In the genomic region with DNA sequence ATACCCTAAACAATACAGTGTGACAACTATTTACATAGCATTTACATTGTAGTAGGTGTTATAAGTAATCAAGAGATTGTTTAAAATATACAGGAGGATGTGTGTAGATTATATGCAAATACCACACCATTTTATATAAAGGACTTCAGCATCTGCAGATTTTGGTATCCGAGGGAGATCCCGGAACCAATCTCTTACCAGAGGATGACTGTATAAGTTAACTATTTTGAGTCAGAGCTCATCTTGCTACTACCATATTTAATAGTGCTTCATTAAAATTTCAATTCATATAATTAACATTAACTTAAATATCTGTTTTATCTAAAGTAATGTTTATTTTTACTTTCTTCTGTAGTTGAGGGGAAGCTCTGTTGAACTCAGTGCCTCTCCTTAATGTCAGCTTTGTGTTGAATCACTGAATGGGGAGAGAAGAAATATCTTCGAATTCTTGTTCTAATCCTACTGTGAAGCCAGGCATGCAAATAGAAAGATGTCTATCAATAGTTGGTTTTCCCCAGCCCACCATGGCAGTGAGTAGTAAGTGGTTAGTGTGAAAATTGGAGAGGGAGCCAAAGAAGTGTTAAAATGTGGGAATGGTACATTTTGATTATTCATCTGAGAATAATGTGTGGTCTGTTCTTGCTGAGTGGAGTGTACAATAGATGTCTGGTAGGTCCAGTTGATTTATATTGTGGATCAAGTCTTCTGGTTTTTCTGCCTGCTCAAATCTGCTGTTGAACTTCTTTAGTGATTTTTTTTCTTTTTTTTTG, we compare ENCODE assay signal across 27 cellular contexts.
DNase-seq lines count a peak whose midpoint lies in the region; ATAC-seq and TF ChIP-seq lines count a peak whose summit lies in the region.
"Had no signal": no experiment of that assay in that cellular context is flagged by ENCODE, and none has a peak within 500 bp of the region (broad histone marks: within the 10 kb centered on the region; RNA-seq: fewer than 3 reads in every experiment).

No MANE protein-coding gene starts in this region.

- H3K27me3 ChIP-seq in PC-3 (ENCODE audit: low read length): no peaks in the 10 kb centered on the region
- H3K27me3 ChIP-seq: heart left ventricle, right atrium auricular region, spleen, transverse colon had no signal

- TF ChIP-seq CTCF in PC-3 (conservative IDR thresholded peaks at IDR 0.05; ENCODE audit: low read depth, low read length): no peak

- CTCF ChIA-PET in PC-3 (lab: Charles Lee): interaction anchor here (0.5 kb wide), 1 partner anchor 13 kb away, joined by 3 read pairs; no protein-coding TSS in a partner anchor

- POLR2A ChIA-PET in PC-3 (lab: Charles Lee; ENCODE audit: unreplicated experiment): no interaction called here

- H3K79me2 ChIP-seq in PC-3 (ENCODE audit: low read length): no peaks in the 10 kb centered on the region
- H3K79me2 ChIP-seq: parathyroid adenoma had no signal

- H3K9me3 ChIP-seq in PC-3 (ENCODE audit: low read length): no peaks in the 10 kb centered on the region
- H3K9me3 ChIP-seq: transverse colon had no signal

- no peaks in the 10 kb centered on the region for H3K9me2 ChIP-seq in PC-3 (replicated peaks; ENCODE audit: low read length)

- no peak overlapping the region for H3K4me2 ChIP-seq in PC-3 (ENCODE audit: low read length)
- H3K4me2 ChIP-seq: PC-9 had no signal

- no peak overlapping the region for H3K27ac ChIP-seq in PC-3 (ENCODE audit: low read length)
- H3K27ac ChIP-seq: heart left ventricle, parathyroid adenoma, right atrium auricular region, spleen, transverse colon had no signal

- ATAC-seq in GM21390 (IDR thresholded peaks at IDR 0.05; ENCODE audit: unreplicated experiment) (no peak), PC-3 (no peak)
- ATAC-seq: activated T-cell treated with anti-CD3 and anti-CD28 coated beads, Interleukin-2, amount 50 U/mL, for 72 hours; heart left ventricle had no signal

- H3K4me1 ChIP-seq in PC-3 (ENCODE audit: insufficient read depth, low read length): peaks cover 19% of the 10 kb centered on the region
- H3K4me1 ChIP-seq: heart left ventricle, parathyroid adenoma, right atrium auricular region had no signal

- no peaks in the 10 kb centered on the region for H4K20me1 ChIP-seq in PC-3 (ENCODE audit: low read length)

- intact Hi-C loops in PC-3 (cut with micrococcal nuclease): no loop called here

- no peak overlapping the region for H2AFZ ChIP-seq in PC-3 (ENCODE audit: low read length)
- H2AFZ ChIP-seq: parathyroid adenoma, PC-9 had no signal

- DNase-seq in Daoy (ENCODE audit: low read depth) (peak; percentile 6), LHCN-M2 (ENCODE audit: low read depth) (peak; percentile 26), astrocyte of the hippocampus (ENCODE audit: low read depth, low spot score) (peak; percentile 88), kidney tubule cell (ENCODE audit: low spot score) (peak; percentile 33), NOMO-1 (lab: John Stamatoyannopoulos, UW; ENCODE audit: unreplicated experiment in 2 of 2) (no peak), PC-3 (no peak)
- no peak for DNase-seq in effector CD8-positive, alpha-beta T cell (lab: John Stamatoyannopoulos, UW)
- DNase-seq: activated B cell treated with CpG ODN at 0.5 μM for 24 hours; activated CD4-positive, alpha-beta T cell treated with anti-CD3 and anti-CD28 coated beads, Interleukin-2, amount 50 U/mL, for 4 hours; activated naive CD4-positive, alpha-beta T cell; activated T-cell treated with anti-CD3 and anti-CD28 coated beads, Interleukin-2, amount 50 U/mL, for 72 hours; C1 segment of cervical spinal cord; Caco-2; DND-41; effector CD4-positive, alpha-beta T cell; Kasumi-1; NCI-H2171; NCI-H510A treated with DMSO at 0.1 percent for 48 hours; PC-9; SHP77; spleen; stimulated activated CD4-positive, alpha-beta T cell treated with anti-CD3 and anti-CD28 coated beads, Interleukin-2, amount 100 ng/mL, for 48 hours; transverse colon had no signal

- no peak overlapping the region for H3K9ac ChIP-seq in PC-3 (ENCODE audit: low read length)
- H3K9ac ChIP-seq: parathyroid adenoma had no signal

- H3K36me3 ChIP-seq in PC-3 (ENCODE audit: low read depth, low read length): no peaks in the 10 kb centered on the region
- H3K36me3 ChIP-seq: right atrium auricular region, transverse colon had no signal

- no peak overlapping the region for H3K4me3 ChIP-seq in PC-3 (ENCODE audit: low read length)
- H3K4me3 ChIP-seq: heart left ventricle, PC-9, right atrium auricular region, spleen, transverse colon had no signal

- H3F3A ChIP-seq in PC-3 (ENCODE audit: low read length, unreplicated experiment): no peaks in the 10 kb centered on the region

- BruUV-seq in PC-3 (replicated peaks; lab: Mats Ljungman, UMichigan): no TSS peak

Comparison
In these comparisons a context has a peak if more than half of its experiments do, and no peak if none do; other contexts are left out.
1. DNase-seq: peak in Daoy (single experiment), LHCN-M2 (single experiment), astrocyte of the hippocampus (single experiment) and kidney tubule cell (single experiment); none in effector CD8-positive, alpha-beta T cell (single experiment), NOMO-1 (0 of 2) and PC-3 (single experiment).